Comparison of ENCODE assay signal across 15 cellular contexts in genomic region chr10:15043674-15044073, GRCh38. TPM values are rescaled to one million over a fixed set of nuclear protein-coding genes. Genes with fewer than 3 reads are reported as not detected.
DNase-seq lines count a peak whose midpoint lies in the region; TF ChIP-seq lines count a peak whose summit lies in the region.
"Had no signal": no experiment of that assay in that cellular context is flagged by ENCODE, and none has a peak within 500 bp of the region (broad histone marks: within the 10 kb centered on the region; RNA-seq: fewer than 3 reads in every experiment).

Gene OLAH, plus strand, starts transcription at chr10:15043943. Its CDS starts 3,346 bp downstream, at chr10:15047289.

- DNase-seq in activated naive CD4-positive, alpha-beta T cell treated with anti-CD3 and anti-CD28 coated beads for 36 hours: no peak
- DNase-seq in activated naive CD4-positive, alpha-beta T cell treated with anti-CD3 and anti-CD28 coated beads, Interleukin-2, amount 50 U/mL, for 16 hours: no peak
- DNase-seq in NOMO-1 treated with DMSO at 0.1 percent for 48 hours (lab: John Stamatoyannopoulos, UW; ENCODE audit: unreplicated experiment) (peak; percentile 48), brain microvascular endothelial cell (peak; percentile 39), osteocyte (ENCODE audit: extremely low spot score, unreplicated experiment) (no peak), SKM-1 treated with dmso at 0.1 percent for 144 hours (lab: John Stamatoyannopoulos, UW; ENCODE audit: unreplicated experiment) (no peak)
- no peak for DNase-seq in stimulated activated CD4-positive, alpha-beta T cell treated with anti-CD3 and anti-CD28 coated beads, Interleukin-12 subunit alpha, Interleukin-12 subunit beta, amount 100 ng/mL, for 4 hours
- DNase-seq in activated T-cell treated with anti-CD3 and anti-CD28 coated beads, Interleukin-2, amount 50 U/mL, for 48 hours: no peak
- DNase-seq: activated gamma-delta T cell treated with Interleukin-2 at 50 U/mL for 16 hours, heart left ventricle, KBM-7, NCI-H446 treated with DMSO at 0.1 percent for 48 hours, PC-9, spleen had no signal

- H3K4me3 Mint-ChIP-seq in activated naive CD4-positive, alpha-beta T cell treated with anti-CD3 and anti-CD28 coated beads for 36 hours: no peak within 1 kb of the TSS
- no peak within 1 kb of the TSS for H3K4me3 Mint-ChIP-seq in osteocyte (ENCODE audit: unreplicated experiment)

- in situ Hi-C loops in brain microvascular endothelial cell (cut with HindIII; ENCODE audit: low pct_ligation_motif_present, low sequenced_read_pairs): no loop called here

- H3K27me3 ChIP-seq in brain microvascular endothelial cell (replicated peaks): no peaks in the 10 kb centered on the region
- H3K27me3 ChIP-seq: heart left ventricle, spleen had no signal

- peaks cover 2% of the 10 kb centered on the region for H3K9me3 Mint-ChIP-seq in activated naive CD4-positive, alpha-beta T cell treated with anti-CD3 and anti-CD28 coated beads for 36 hours
- peaks cover 4% of the 10 kb centered on the region for H3K9me3 Mint-ChIP-seq in osteocyte (ENCODE audit: unreplicated experiment)

- CTCF ChIA-PET in activated naive CD4-positive, alpha-beta T cell treated with anti-CD3 and anti-CD28 coated beads for 36 hours (lab: Charles Lee): interaction anchor here (0.7 kb wide), 1 partner anchor 443 kb away, joined by 3 read pairs; no protein-coding TSS in a partner anchor

- H3K4me3 ChIP-seq in brain microvascular endothelial cell (ENCODE audit: low read depth, low read length): peak within 1 kb of the TSS; percentile 13
- H3K4me3 ChIP-seq: heart left ventricle, PC-9, spleen had no signal

- TF ChIP-seq CTCF in brain microvascular endothelial cell (IDR thresholded peaks at IDR 0.05; ENCODE audit: low read depth, low read length, missing control alignments) (no peak), osteocyte (IDR thresholded peaks at IDR 0.05) (no peak)

- H3K27ac Mint-ChIP-seq in activated naive CD4-positive, alpha-beta T cell treated with anti-CD3 and anti-CD28 coated beads for 36 hours: peak within 1 kb of the TSS; percentile 18
- peak within 1 kb of the TSS; percentile 5 for H3K27ac Mint-ChIP-seq in osteocyte (ENCODE audit: unreplicated experiment)

- H3K36me3 Mint-ChIP-seq in activated naive CD4-positive, alpha-beta T cell treated with anti-CD3 and anti-CD28 coated beads for 36 hours (ENCODE audit: low read depth): no peaks in the 10 kb centered on the region
- H3K36me3 Mint-ChIP-seq in osteocyte (ENCODE audit: unreplicated experiment): peaks cover 2% of the 10 kb centered on the region

- H3K27ac ChIP-seq in brain microvascular endothelial cell: peak within 1 kb of the TSS; percentile 49
- H3K27ac ChIP-seq: heart left ventricle, parathyroid adenoma, PC-9 had no signal

- peaks cover 13% of the 10 kb centered on the region for H3K4me1 Mint-ChIP-seq in activated naive CD4-positive, alpha-beta T cell treated with anti-CD3 and anti-CD28 coated beads for 36 hours (ENCODE audit: low read depth)
- H3K4me1 Mint-ChIP-seq in osteocyte (ENCODE audit: unreplicated experiment): peaks cover 33% of the 10 kb centered on the region

- intact Hi-C loops in activated naive CD4-positive, alpha-beta T cell treated with anti-CD3 and anti-CD28 coated beads for 36 hours (cut with micrococcal nuclease): no loop called here

- no peaks in the 10 kb centered on the region for H3K27me3 Mint-ChIP-seq in activated naive CD4-positive, alpha-beta T cell treated with anti-CD3 and anti-CD28 coated beads for 36 hours (ENCODE audit: low read depth)
- H3K27me3 Mint-ChIP-seq in osteocyte (ENCODE audit: unreplicated experiment): peaks cover 27% of the 10 kb centered on the region

- no peaks in the 10 kb centered on the region for H3K36me3 ChIP-seq in brain microvascular endothelial cell (replicated peaks)
- H3K36me3 ChIP-seq: heart left ventricle, spleen had no signal

RNA-seq across cellular contexts. Expression of gene OLAH, which starts in this region (rescaled TPM):
- total RNA-seq in activated naive CD4-positive, alpha-beta T cell treated with anti-CD3 and anti-CD28 coated beads for 36 hours: under 1 TPM in 1 of 2 experiments, not detected in 1; 0.74 TPM
- 0.59 TPM in 1 of 2 replicates, not detected in the other for total RNA-seq in osteocyte
- total RNA-seq: PC-9 had no signal

Comparison
In these comparisons a context has a peak if more than half of its experiments do, and no peak if none do; other contexts are left out.
1. DNase-seq: peak in NOMO-1 treated with DMSO at 0.1 percent for 48 hours (single experiment) and brain microvascular endothelial cell (single experiment); none in activated naive CD4-positive, alpha-beta T cell treated with anti-CD3 and anti-CD28 coated beads for 36 hours (single experiment), activated naive CD4-positive, alpha-beta T cell treated with anti-CD3 and anti-CD28 coated beads, Interleukin-2, amount 50 U/mL, for 16 hours (single experiment), osteocyte (single experiment), SKM-1 treated with dmso at 0.1 percent for 144 hours (single experiment), stimulated activated CD4-positive, alpha-beta T cell treated with anti-CD3 and anti-CD28 coated beads, Interleukin-12 subunit alpha, Interleukin-12 subunit beta, amount 100 ng/mL, for 4 hours (single experiment) and activated T-cell treated with anti-CD3 and anti-CD28 coated beads, Interleukin-2, amount 50 U/mL, for 48 hours (0 of 2).